28 cellular contexts compared by ENCODE assay signal in the genomic region with DNA sequence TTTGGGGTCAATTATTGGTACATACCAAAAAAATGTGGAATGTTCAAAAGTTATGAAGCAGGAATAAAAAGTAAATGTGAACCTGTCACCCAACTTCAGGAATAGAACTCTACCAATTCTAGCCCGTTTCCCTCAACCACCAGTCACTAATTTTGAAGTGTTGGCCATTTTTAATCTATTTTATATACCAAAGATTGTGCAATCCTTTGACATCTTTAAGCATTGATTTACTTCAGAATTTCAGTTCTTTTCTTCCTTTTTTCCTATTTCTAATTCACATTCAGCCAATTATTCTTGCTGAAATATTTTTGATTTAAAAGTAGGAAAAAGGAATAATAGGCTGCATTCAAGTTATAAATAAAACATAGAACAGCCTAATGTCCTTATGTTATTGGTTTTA. TPM values are rescaled to one million over a fixed set of nuclear protein-coding genes. Genes with fewer than 3 reads are reported as not detected.
"Had no signal": no experiment of that assay in that cellular context is flagged by ENCODE, and none has a peak within 500 bp of the region (broad histone marks: within the 10 kb centered on the region; RNA-seq: fewer than 3 reads in every experiment).

No MANE protein-coding gene starts in this region.

- H3K4me2 ChIP-seq: KMS-11, SK-N-SH had no signal

- H3K27ac ChIP-seq: HL-60, KMS-11, RWPE1 had no signal

- H3K9ac ChIP-seq: KMS-11, SK-N-SH had no signal

- H3K9me3 ChIP-seq: SK-N-SH had no signal

- FAIRE-seq: HTR-8/SVneo had no signal

- DNase-seq: Kasumi-1; MM.1S; NCI-H1092 treated with DMSO at 0.1 percent for 48 hours; NCI-H1436; NCI-H187; NCI-H2029; NCI-H2081 treated with DMSO at 0.1 percent for 48 hours; NCI-H2171; NCI-H226; NCI-H446; NCI-H510A; NCI-H524 treated with DMSO at 0.1 percent for 48 hours; NCI-H69; NCI-H774; NK-92 treated with Interleukin-12 subunit alpha and Interleukin-12 subunit beta, amount 100 ng/mL, for 24 hours; PC-3; SHP77; SK-N-SH; SW 1271; T-cell had no signal

- ATAC-seq: Panc1, PC-3, T-cell had no signal

RNA-seq across cellular contexts. Expression of gene SMIM28, which starts 46.9 kb away (rescaled TPM):
- total RNA-seq: M059J, OCI-LY7, PC-3, SK-MEL-5, T-cell had no signal
- polyA plus RNA-seq: SK-N-SH had no signal
